Comparison of ENCODE assay signal across 25 cellular contexts in genomic region chr6:366389-366788, GRCh38. TPM values are rescaled to one million over a fixed set of nuclear protein-coding genes. Genes with fewer than 3 reads are reported as not detected.
"Had no signal": no experiment of that assay in that cellular context is flagged by ENCODE, and none has a peak within 500 bp of the region (broad histone marks: within the 10 kb centered on the region; RNA-seq: fewer than 3 reads in every experiment).

No MANE protein-coding gene starts in this region.

- H2AFZ ChIP-seq: neural progenitor cell had no signal

- H3K4me2 ChIP-seq: neural progenitor cell, smooth muscle cell had no signal

- H3K9ac ChIP-seq: neural progenitor cell had no signal

- H3K4me3 Mint-ChIP-seq: endodermal cell; natural killer cell; neural progenitor cell; stimulated activated naive CD8-positive, alpha-beta T cell treated with anti-CD3 and anti-CD28 coated beads, Interleukin-15, amount 100 ng/mL, for 72 hours had no signal

- H3K27me3 ChIP-seq: neural progenitor cell, ovary, testis, vagina had no signal

- DNase-seq: effector CD4-positive, alpha-beta T cell; endodermal cell; hypothalamus; mammary epithelial cell; natural killer cell; nucleus accumbens; ovary; stimulated activated CD4-positive, alpha-beta T cell treated with anti-CD3 and anti-CD28 coated beads, Interleukin-2, amount 100 ng/mL, for 48 hours; stimulated activated naive B cell treated with anti-CD40 and anti-IgM and Interleukin-4, amounts not matched to agents 10 μg/mL and 1 μg/mL and 100 μg/mL, for 72 hours; stimulated activated naive CD8-positive, alpha-beta T cell treated with anti-CD3 and anti-CD28 coated beads, Interleukin-15, amount 100 ng/mL, for 72 hours; testis; upper lobe of right lung had no signal

- ATAC-seq: left lobe of liver; stimulated activated naive CD8-positive, alpha-beta T cell treated with anti-CD3 and anti-CD28 coated beads, Interleukin-15, amount 100 ng/mL, for 72 hours had no signal

- FAIRE-seq: endothelial cell of umbilical vein, frontal cortex, islet of Langerhans had no signal

- H3K4me1 Mint-ChIP-seq: stimulated activated naive CD8-positive, alpha-beta T cell treated with anti-CD3 and anti-CD28 coated beads, Interleukin-15, amount 100 ng/mL, for 72 hours had no signal

- H3K36me3 ChIP-seq: heart left ventricle, neural progenitor cell, ovary, tibial nerve, upper lobe of right lung, vagina had no signal

- H3K4me1 ChIP-seq: heart left ventricle, testis, upper lobe of right lung, vagina had no signal

- H3K4me3 ChIP-seq: coronary artery, heart left ventricle, mucosa of descending colon, neural progenitor cell, ovary, smooth muscle cell, testis, tibial nerve, upper lobe of right lung, vagina had no signal

- H3K27ac ChIP-seq: coronary artery, heart left ventricle, neural progenitor cell, ovary, testis, tibial nerve, upper lobe of right lung, vagina had no signal

- H3K9me3 ChIP-seq: ovary, testis, upper lobe of right lung, vagina had no signal

- H3K27ac Mint-ChIP-seq: endodermal cell, natural killer cell, neural progenitor cell, progenitor cell of endocrine pancreas had no signal

RNA-seq across cellular contexts. Expression of gene IRF4, which starts 25.2 kb away (rescaled TPM):
- total RNA-seq: endodermal cell, endothelial cell of umbilical vein, frontal cortex, glomerular endothelial cell, mammary epithelial cell, progenitor cell of endocrine pancreas had no signal
- polyA plus RNA-seq: endothelial cell of umbilical vein, smooth muscle cell had no signal
